8 cellular contexts compared by ENCODE assay signal in genomic region chr6:5831219-5831862, GRCh38.
DNase-seq lines count a peak whose midpoint lies in the region; ATAC-seq and TF ChIP-seq lines count a peak whose summit lies in the region.
"Not testable (repeated sequence)": the region's sequence is repeated elsewhere in the genome, so short reads cannot be mapped to it uniquely, and the experiment has no call there.

No MANE protein-coding gene starts in this region.

- not testable (repeated sequence) for TF ChIP-seq CTCF in OCI-LY7 (conservative IDR thresholded peaks at IDR 0.05; ENCODE audit: low read length); left ventricle myocardium inferior (IDR thresholded peaks at IDR 0.05; ENCODE audit: borderline replicate concordance)

- H3K4me2 ChIP-seq in OCI-LY7 (ENCODE audit: low read length) = peak overlapping the region; percentile 62

- POLR2A ChIA-PET in OCI-LY7 (lab: Charles Lee) = not testable (repeated sequence)

- peak overlapping the region; percentile 92 for H2AFZ ChIP-seq in OCI-LY7 (ENCODE audit: low read length)

- H3K27ac ChIP-seq in OCI-LY7 (ENCODE audit: low read depth, low read length, poor library complexity, severe bottlenecking) (peak overlapping the region; percentile 48), left ventricle myocardium inferior (replicated peaks) (peak overlapping the region; percentile 19)

- not testable (repeated sequence) for H4K20me1 ChIP-seq in OCI-LY7 (ENCODE audit: insufficient read depth, low read length)

- H3K9me3 ChIP-seq in OCI-LY7 (ENCODE audit: low read length); left ventricle myocardium inferior (replicated peaks): not testable (repeated sequence)

- H3K36me3 ChIP-seq in OCI-LY7 (ENCODE audit: insufficient read depth, low read length); left ventricle myocardium inferior: not testable (repeated sequence)

- H3K4me3 ChIP-seq in OCI-LY7 (ENCODE audit: low read depth, low read length, poor library complexity, severe bottlenecking); left ventricle myocardium inferior: not testable (repeated sequence)

- H3K4me1 ChIP-seq in OCI-LY7 (ENCODE audit: insufficient read depth, low read length, poor library complexity, severe bottlenecking) = peaks cover 21% of the 10 kb centered on the region
- H3K4me1 ChIP-seq in left ventricle myocardium inferior = not testable (repeated sequence)

- intact Hi-C loops in OCI-LY7 (cut with micrococcal nuclease; ENCODE audit: unreplicated experiment); left ventricle myocardium inferior (cut with micrococcal nuclease): not testable (repeated sequence)

- CTCF ChIA-PET in OCI-LY7 (lab: Charles Lee; ENCODE audit: unreplicated experiment) = not testable (repeated sequence)

- DNase-seq in AML-193 (lab: John Stamatoyannopoulos, UW) (peak; percentile 92 to 95), OCI-LY7 (ENCODE audit: low spot score) (peak; percentile 70), left ventricle myocardium inferior (peak; percentile 19)
- DNase-seq in activated CD4-positive, alpha-beta T cell treated with anti-CD3 and anti-CD28 coated beads, Interleukin-2, amount 50 U/mL, for 1 hour = peak; percentile 14
- DNase-seq in activated naive CD4-positive, alpha-beta T cell treated with anti-CD3 and anti-CD28 coated beads, Interleukin-2, amount 50 U/mL, for 16 hours = peak; percentile 23
- peak; percentile 12 to 22 for DNase-seq in stimulated activated CD4-positive, alpha-beta T cell treated with anti-CD3 and anti-CD28 coated beads, Interleukin-15, amount 100 ng/mL, for 1 hour (ENCODE audit: low read depth in 1 of 2, low spot score in 1 of 2)

- H3K9me2 ChIP-seq in OCI-LY7 (ENCODE audit: insufficient read depth, low read length) = not testable (repeated sequence)

- ATAC-seq in GM18907 (IDR thresholded peaks at IDR 0.05; ENCODE audit: unreplicated experiment) (peak; percentile 73), HG03097 (IDR thresholded peaks at IDR 0.05; ENCODE audit: low FRiP score, unreplicated experiment) (peak; percentile 41)

- not testable (repeated sequence) for BruUV-seq in OCI-LY7 (replicated peaks; lab: Mats Ljungman, UMichigan)

- not testable (repeated sequence) for H3K27me3 ChIP-seq in left ventricle myocardium inferior (ENCODE audit: low read depth)

- H3K79me2 ChIP-seq in OCI-LY7 (ENCODE audit: insufficient read depth, low read depth, low read length) = not testable (repeated sequence)

Comparison
In these comparisons a context has a peak if more than half of its experiments do, and no peak if none do; other contexts are left out.
1. DNase-seq: peak in every context shown above with its lines; median percentile 94 in AML-193; 70 in OCI-LY7; 23 in activated naive CD4-positive, alpha-beta T cell treated with anti-CD3 and anti-CD28 coated beads, Interleukin-2, amount 50 U/mL, for 16 hours; 19 in left ventricle myocardium inferior; 17 in stimulated activated CD4-positive, alpha-beta T cell treated with anti-CD3 and anti-CD28 coated beads, Interleukin-15, amount 100 ng/mL, for 1 hour; 14 in activated CD4-positive, alpha-beta T cell treated with anti-CD3 and anti-CD28 coated beads, Interleukin-2, amount 50 U/mL, for 1 hour.